1 cellular context compared by ENCODE assay signal in genomic region chr18:26415631-26416030, GRCh38.
TF ChIP-seq lines count a peak whose summit lies in the region.

No MANE protein-coding gene starts in this region.

TF ChIP-seq in H1, 55 proteins besides CTCF, POLR2A, EP300 and RAD21 (continued from another document):
- TF ChIP-seq CHD7 (IDR thresholded peaks at IDR 0.05; ENCODE audit: insufficient replicate concordance, low read length): no peak
